In genomic region chr20:43731469-43731868, GRCh38 we compare ENCODE assay signal across 25 cellular contexts. TPM values are rescaled to one million over a fixed set of nuclear protein-coding genes. Genes with fewer than 3 reads are reported as not detected.
DNase-seq lines count a peak whose midpoint lies in the region; ATAC-seq, FAIRE-seq and TF ChIP-seq lines count a peak whose summit lies in the region.
"Had no signal": no experiment of that assay in that cellular context is flagged by ENCODE, and none has a peak within 500 bp of the region (broad histone marks: within the 10 kb centered on the region; RNA-seq: fewer than 3 reads in every experiment).

No MANE protein-coding gene starts in this region.

- CTCF ChIA-PET in GM12878 (lab: Yijun Ruan, JAX), result interaction anchor here (0.8 to 1.2 kb wide), 2 partner anchors 18 to 40 kb away, joined by 3 to 5 read pairs; no protein-coding TSS in a partner anchor

- no peak for TF ChIP-seq EP300 in GM12878 (IDR thresholded peaks at IDR 0.05; ENCODE audit: borderline replicate concordance in 1 of 2, control insufficient read depth in 1 of 2, low read depth in 2 of 2, low read length in 2 of 2)

- RAD21 ChIA-PET in GM12878 (lab: Charles Lee; ENCODE audit: unreplicated experiment), result no interaction called here

- no peak overlapping the region for H2BK120ac ChIP-seq in neuronal stem cell (ENCODE audit: low read depth, low read length)

- no peak overlapping the region for H3K4ac ChIP-seq in neuronal stem cell (ENCODE audit: low read length)

- no peak overlapping the region for H4K8ac ChIP-seq in neuronal stem cell (ENCODE audit: low read depth, low read length)

- H3K79me1 ChIP-seq in neuronal stem cell (ENCODE audit: low read depth, low read length), result no peaks in the 10 kb centered on the region

- no peak overlapping the region for H2AK5ac ChIP-seq in neuronal stem cell (ENCODE audit: low read depth, low read length)

- H4K91ac ChIP-seq in neuronal stem cell (ENCODE audit: low read depth, low read length, poor library complexity), result no peak overlapping the region

- SMC1A ChIA-PET in GM12878 (lab: Charles Lee; ENCODE audit: uncharacterized antibody, unreplicated experiment), result interaction anchor here (0.8 to 1.8 kb wide), 4 partner anchors 17 to 108 kb away, joined by 3 to 5 read pairs (median 3); no protein-coding TSS in a partner anchor

- H2BK12ac ChIP-seq in neuronal stem cell (ENCODE audit: low read length), result peak overlapping the region; percentile 43

- no peaks in the 10 kb centered on the region for H4K20me1 ChIP-seq in OCI-LY1 (ENCODE audit: insufficient read depth, low read length)
- H4K20me1 ChIP-seq in GM12878 (ENCODE audit: control insufficient read depth, insufficient read depth), result no peaks in the 10 kb centered on the region

- H2AFZ ChIP-seq in OCI-LY1 (ENCODE audit: low read length) (no peak overlapping the region), GM12878 (ENCODE audit: control insufficient read depth, low read depth, low read length) (no peak overlapping the region), neuronal stem cell (ENCODE audit: low read length) (no peak overlapping the region)

- peak overlapping the region; percentile 44 for H3K23ac ChIP-seq in neuronal stem cell (ENCODE audit: low read depth, low read length, poor library complexity)

- no peaks in the 10 kb centered on the region for H3K79me2 ChIP-seq in OCI-LY1 (ENCODE audit: insufficient read depth, low read length)
- no peaks in the 10 kb centered on the region for H3K79me2 ChIP-seq in GM12878 (ENCODE audit: control insufficient read depth, insufficient read depth, low read length)

- H3K27me3 ChIP-seq in OCI-LY1 (ENCODE audit: insufficient read depth, low read length) (no peaks in the 10 kb centered on the region), GM12878 (replicated peaks in 1 of 2; ENCODE audit: control insufficient read depth in 2 of 2, insufficient read depth in 2 of 2, low read length in 1 of 2) (no peaks in the 10 kb centered on the region), neuronal stem cell (ENCODE audit: control insufficient read depth in 3 of 3, insufficient read depth in 3 of 3, low read depth in 1 of 3, low read length in 3 of 3) (no peaks in the 10 kb centered on the region)

- peak; percentile 29 for ATAC-seq in GM12878
- ATAC-seq in mucosa of descending colon, result no peak
- ATAC-seq: heart right ventricle had no signal

- H3K9me3 ChIP-seq in OCI-LY1 (ENCODE audit: low read length) (no peaks in the 10 kb centered on the region), GM12878 (replicated peaks; ENCODE audit: control insufficient read depth, insufficient read depth, low read length) (no peaks in the 10 kb centered on the region; the same call in 2 of the 3 replicates), neuronal stem cell (replicated peaks in 1 of 2; ENCODE audit: control insufficient read depth in 2 of 2, insufficient read depth in 1 of 2, low read depth in 1 of 2, low read length in 2 of 2) (no peaks in the 10 kb centered on the region), mucosa of descending colon (no peaks in the 10 kb centered on the region)
- H3K9me3 ChIP-seq: HAP-1 had no signal

- no peaks in the 10 kb centered on the region for H3K9me2 ChIP-seq in OCI-LY1 (ENCODE audit: low read depth, low read length)

- TF ChIP-seq RAD21 in GM12878 (IDR thresholded peaks at IDR 0.05; ENCODE audit: insufficient read depth, low read depth, low read length), result no peak

- BruUV-seq in GM12878 (replicated peaks; lab: Mats Ljungman, UMichigan), result no TSS peak

- DNase-seq in EH (ENCODE audit: low read depth) (peak; percentile 69), GM12878 (ENCODE audit: low read depth, low spot score) (no peak), neuronal stem cell (ENCODE audit: low spot score) (no peak), COLO829 (ENCODE audit: low spot score) (no peak), mucosa of descending colon (no peak)
- DNase-seq in activated effector memory CD4-positive, alpha-beta T cell treated with Interleukin-2 at 50 U/mL for 16 hours, result no peak
- DNase-seq: activated CD4-positive, alpha-beta T cell treated with anti-CD3 and anti-CD28 coated beads for 48 hours; activated naive CD8-positive, alpha-beta T cell treated with anti-CD3 and anti-CD28 coated beads for 36 hours; activated T-cell treated with anti-CD3 and anti-CD28 coated beads, Interleukin-2, amount 50 U/mL, for 24 hours; heart right ventricle; KG1; NCI-H1436; occipital lobe; RPMI8226; stimulated activated CD4-positive, alpha-beta T cell treated with anti-CD3 and anti-CD28 coated beads, Interleukin-4, amount 100 ng/mL, for 4 hours; T-helper 2 cell had no signal

- peaks cover 62% of the 10 kb centered on the region for H3K4me1 ChIP-seq in OCI-LY1 (ENCODE audit: insufficient read depth, low read length, severe bottlenecking)
- H3K4me1 ChIP-seq in GM12878 (ENCODE audit: control insufficient read depth, insufficient read depth, low read length), result peaks cover 29% of the 10 kb centered on the region
- peaks cover 0 to 7% of the 10 kb centered on the region in 2 donors for H3K4me1 ChIP-seq in neuronal stem cell (ENCODE audit: control insufficient read depth in 2 of 2, insufficient read depth in 1 of 2, low read depth in 1 of 2, low read length in 2 of 2)
- no peaks in the 10 kb centered on the region for H3K4me1 ChIP-seq in mucosa of descending colon (ENCODE audit: low read depth)
- H3K4me1 ChIP-seq: HAP-1 had no signal

- H3K9ac ChIP-seq in OCI-LY1 (ENCODE audit: low read length) (peak overlapping the region; percentile 67; the same call in 1 of the 2 replicates), GM12878 (ENCODE audit: control insufficient read depth, insufficient read depth, low read length) (no peak overlapping the region), neuronal stem cell (ENCODE audit: low read depth, low read length, poor library complexity) (no peak overlapping the region)

- H3K36me3 ChIP-seq in OCI-LY1 (ENCODE audit: insufficient read depth, low read length) (no peaks in the 10 kb centered on the region), GM12878 (ENCODE audit: control insufficient read depth in 2 of 2, insufficient read depth in 2 of 2, low read length in 1 of 2) (no peaks in the 10 kb centered on the region), neuronal stem cell (replicated peaks in 1 of 2; ENCODE audit: control insufficient read depth in 2 of 2, insufficient read depth in 2 of 2, low read length in 2 of 2) (no peaks in the 10 kb centered on the region), mucosa of descending colon (ENCODE audit: low read depth) (no peaks in the 10 kb centered on the region)
- H3K36me3 ChIP-seq: HAP-1, heart right ventricle had no signal

- H3K14ac ChIP-seq in neuronal stem cell (ENCODE audit: low read length), result no peak overlapping the region

- H3K4me2 ChIP-seq in OCI-LY1 (ENCODE audit: low read length), result peak overlapping the region; percentile 65
- H3K4me2 ChIP-seq in GM12878 (ENCODE audit: control insufficient read depth, insufficient read depth), result no peak overlapping the region
- no peak overlapping the region for H3K4me2 ChIP-seq in neuronal stem cell (ENCODE audit: insufficient read depth, low read length, poor library complexity, severe bottlenecking)

- peak overlapping the region; percentile 11 for H3K18ac ChIP-seq in neuronal stem cell (ENCODE audit: low read length)

- 30% methylated on average over 7 of the region's 7 CpGs for WGBS in GM12878 (ENCODE audit: insufficient coverage, insufficient replicate concordance, low lambda C conversion rate, missing lambda C conversion rate)
- no CpG with 5 or more reads among the region's 7 CpGs for WGBS in neuronal stem cell (ENCODE audit: extremely low coverage in 2 of 2, insufficient read length in 2 of 2, insufficient replicate concordance in 1 of 2), 2 donors

- POLR2A ChIA-PET in GM12878 (lab: Charles Lee), result interaction anchor here (1.2 kb wide), 1 partner anchor 50 kb away, joined by 3 read pairs; no protein-coding TSS in a partner anchor

- in situ Hi-C loops in GM12878 (cut with MboI), result no loop called here

- H3F3A ChIP-seq in OCI-LY1 (ENCODE audit: insufficient read depth, low read length), result no peaks in the 10 kb centered on the region; the same call in 1 of the 2 replicates

- H3K4me3 ChIP-seq in OCI-LY1 (ENCODE audit: low read depth, low read length, poor library complexity, severe bottlenecking) (peak overlapping the region; percentile 48), GM12878 (no peak overlapping the region), neuronal stem cell (ENCODE audit: low read length in 2 of 2) (no peak overlapping the region), mucosa of descending colon (no peak overlapping the region)
- H3K4me3 ChIP-seq: HAP-1, heart right ventricle had no signal

- no peak overlapping the region for H2BK5ac ChIP-seq in neuronal stem cell (ENCODE audit: low read length)

- no peak for TF ChIP-seq CTCF in OCI-LY1 (IDR thresholded peaks at IDR 0.05; ENCODE audit: low read length)
- no peak for TF ChIP-seq CTCF in GM12878 (IDR thresholded peaks at IDR 0.05 in 2 of 3, conservative IDR thresholded peaks at IDR 0.05 in 1 of 3; ENCODE audit: control insufficient read depth in 2 of 3, extremely low read depth in 1 of 3, insufficient read depth in 1 of 3, low read depth in 3 of 3, low read length in 3 of 3)
- TF ChIP-seq CTCF in mucosa of descending colon (IDR thresholded peaks at IDR 0.05), result no peak

- intact Hi-C loops in GM12878 (cut with micrococcal nuclease; ENCODE audit: unreplicated experiment), result no loop called here
- intact Hi-C loops in mucosa of descending colon (cut with DNase I, micrococcal nuclease), result no loop called here

- no peak for TF ChIP-seq POLR2A in GM12878 (IDR thresholded peaks at IDR 0.05; ENCODE audit: low read depth, low read length)

- no peak overlapping the region for H2BK15ac ChIP-seq in neuronal stem cell (ENCODE audit: low read length)

- FAIRE-seq in GM12878 (lab: Jason Lieb, UNC), result no peak
- FAIRE-seq: endothelial cell of umbilical vein, GM12892, keratinocyte had no signal

- H3K27ac ChIP-seq in OCI-LY1 (ENCODE audit: low read depth, low read length, poor library complexity, severe bottlenecking) (peak overlapping the region; percentile 69), GM12878 (ENCODE audit: control insufficient read depth, insufficient read depth) (no peak overlapping the region), neuronal stem cell (replicated peaks; ENCODE audit: low read length) (no peak overlapping the region)
- H3K27ac ChIP-seq: heart right ventricle had no signal

RNA-seq across cellular contexts. Expression of gene GTSF1L, which starts 4.7 kb away (rescaled TPM):
- not detected in 2 replicates for total RNA-seq in GM12878 (2013; cell fraction: nucleolus; rRNA removed)
- total RNA-seq in GM12878 (2014; rRNA removed), result 1.5 and 2.1 TPM in 2 replicates
- 1.4 TPM in 2 replicates for total RNA-seq in GM12878 (2014; rRNA removed; fragmentation: Illumina TruSeq; extraction: Trizol)
- 0.97 and 0.98 TPM in 2 replicates for total RNA-seq in GM12878 (2021)
- not detected for polyA plus RNA-seq in GM12878 (2011; ENCODE audit: low read depth)
- polyA plus RNA-seq in GM12878 (2011; rRNA removed), result 0.82 and 0.95 TPM in 2 replicates
- 0.67 and 0.85 TPM in 2 replicates for polyA plus RNA-seq in GM12878 (2011; cell fraction: cytosol; rRNA removed)
- polyA plus RNA-seq in GM12878 (2011; cell fraction: nucleus; rRNA removed), result 0.40 and 1.3 TPM in 2 replicates
- 0.20 and 0.24 TPM in 2 replicates for polyA plus RNA-seq in GM12878 (2012)
- 0.62 and 2.4 TPM in 2 replicates for polyA plus RNA-seq in GM12878 (2014; fragmentation: Illumina TruSeq; extraction: Trizol)
- 1 to 10 TPM; 1.2 to 1.3 TPM for polyA plus RNA-seq in GM12878 (2014; fragmentation: Nextera tagmentation; extraction: Ambion mirVana)
- 1.4 and 1.7 TPM in 2 replicates for polyA plus RNA-seq in GM12878 (2014; rRNA removed)
- polyA plus RNA-seq in GM12878 (2016; fragmentation: Nextera tagmentation; extraction: Ambion mirVana), result under 1 TPM; 0.56 to 1.00 TPM
- polyA minus RNA-seq in GM12878 (2011; rRNA and poly(A)+ RNA removed), result 0.36 and 0.44 TPM in 2 replicates
- polyA minus RNA-seq in GM12878 (2011; cell fraction: cytosol; rRNA and poly(A)+ RNA removed), result not detected in 2 replicates
- not detected in 2 replicates for polyA minus RNA-seq in GM12878 (2011; cell fraction: nucleus; rRNA and poly(A)+ RNA removed)
- polyA plus RNA-seq in neuronal stem cell (2013, experiment 1 of 2), result not detected
- polyA plus RNA-seq in neuronal stem cell (2013, experiment 2 of 2), result not detected
- total RNA-seq in mucosa of descending colon, result not detected
- total RNA-seq: activated naive CD8-positive, alpha-beta T cell treated with anti-CD3 and anti-CD28 coated beads for 36 hours; chondrocyte; endothelial cell of umbilical vein; heart right ventricle; occipital lobe; skeletal muscle tissue; ureter had no signal
- polyA plus RNA-seq: CD14-positive monocyte, endothelial cell of umbilical vein, heart right ventricle, keratinocyte had no signal
